ENCODE assay signal across 1 cellular context in the genomic region with DNA sequence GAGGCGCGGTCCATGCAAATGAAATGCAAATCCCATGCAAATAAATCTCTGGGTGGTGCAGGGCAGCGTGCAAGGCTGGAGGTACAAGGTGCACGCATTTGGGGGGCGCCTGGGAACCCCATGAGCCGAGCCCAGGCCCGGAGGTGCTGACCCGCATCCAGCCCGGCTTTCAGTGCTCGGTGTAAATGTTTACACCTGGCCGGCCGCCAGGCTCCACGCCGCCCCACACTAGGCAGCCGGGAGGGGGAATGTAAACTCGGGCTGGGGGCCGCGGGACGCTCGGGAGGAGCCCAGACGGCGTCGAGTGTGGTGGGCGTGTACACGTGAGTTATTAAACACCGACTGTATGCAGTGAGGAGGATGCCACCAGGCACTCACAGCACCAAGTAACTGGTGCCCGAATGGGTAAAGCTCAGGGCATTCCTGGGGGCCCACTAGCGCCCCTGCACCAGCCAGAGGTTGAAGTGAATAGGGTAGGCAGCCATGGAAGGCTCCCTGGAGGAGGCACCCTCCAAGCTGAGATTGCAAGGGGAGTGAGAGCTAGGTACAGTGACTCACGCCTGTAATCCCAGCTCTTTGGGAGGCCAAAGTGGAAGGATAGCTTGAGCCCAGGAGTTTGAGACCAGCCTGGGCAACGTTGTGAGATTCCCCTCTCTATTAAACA.
TF ChIP-seq lines count a peak whose summit lies in the region.

No MANE protein-coding gene starts in this region.

TF ChIP-seq in HepG2, 621 proteins besides CTCF, POLR2A, EP300 and RAD21 (continued from another document and continues in another):
- TF ChIP-seq SETDB1 (CRISPR knock-in tag; IDR thresholded peaks at IDR 0.05; ENCODE audit: borderline replicate concordance) (no peak), ZNF605 (CRISPR knock-in tag; IDR thresholded peaks at IDR 0.05) (peak; percentile 35; the same call in 1 of the 2 replicates), PCBP2 (optimal IDR thresholded peaks at IDR 0.05; ENCODE audit: low read depth, low read length, poor library complexity, severe bottlenecking) (no peak), ZFP1 (CRISPR knock-in tag; IDR thresholded peaks at IDR 0.05) (no peak), ZNF709 (CRISPR knock-in tag; IDR thresholded peaks at IDR 0.05) (no peak), FOXA3 (CRISPR knock-in tag; IDR thresholded peaks at IDR 0.05) (peak; percentile 54), ZNF569 (CRISPR knock-in tag; IDR thresholded peaks at IDR 0.05; ENCODE audit: borderline replicate concordance) (no peak), ZBTB3 (CRISPR knock-in tag; IDR thresholded peaks at IDR 0.05; ENCODE audit: borderline replicate concordance, low read depth) (no peak), ZNF383 (CRISPR knock-in tag; IDR thresholded peaks at IDR 0.05; ENCODE audit: borderline replicate concordance) (no peak), FOXJ3 (CRISPR knock-in tag; IDR thresholded peaks at IDR 0.05; ENCODE audit: borderline replicate concordance) (no peak; the same call in 1 of the 2 replicates), POLR2G (IDR thresholded peaks at IDR 0.05; ENCODE audit: low read depth, low read length) (0 out of 2 replicates have a peak, but pooled peaks have one; percentile 21), CHD4 (IDR thresholded peaks at IDR 0.05; ENCODE audit: borderline replicate concordance, low read length) (no peak), ZSCAN29 (CRISPR knock-in tag; conservative IDR thresholded peaks at IDR 0.05) (no peak), FOXA1 (IDR thresholded peaks at IDR 0.05) (no peak), FOXA1 (CRISPR knock-in tag; IDR thresholded peaks at IDR 0.05) (no peak; the same call in 1 of the 2 replicates), NR2F2 (IDR thresholded peaks at IDR 0.05; ENCODE audit: borderline replicate concordance, low read depth) (no peak), HDAC1 (CRISPR knock-in tag; IDR thresholded peaks at IDR 0.05) (peak; percentile 28; the same call in 1 of the 2 replicates), ZNF552 (CRISPR knock-in tag; IDR thresholded peaks at IDR 0.05; ENCODE audit: borderline replicate concordance) (no peak), XBP1 (CRISPR knock-in tag; IDR thresholded peaks at IDR 0.05) (no peak), KDM2A (CRISPR knock-in tag; IDR thresholded peaks at IDR 0.05; ENCODE audit: borderline replicate concordance, low read depth) (peak; percentile 66), LCORL (IDR thresholded peaks at IDR 0.05) (no peak), LCORL (CRISPR knock-in tag; IDR thresholded peaks at IDR 0.05) (peak; percentile 43; the same call in 1 of the 2 replicates), ZNF562 (CRISPR knock-in tag; IDR thresholded peaks at IDR 0.05; ENCODE audit: borderline replicate concordance) (no peak)
- TF ChIP-seq, protein P1, sequence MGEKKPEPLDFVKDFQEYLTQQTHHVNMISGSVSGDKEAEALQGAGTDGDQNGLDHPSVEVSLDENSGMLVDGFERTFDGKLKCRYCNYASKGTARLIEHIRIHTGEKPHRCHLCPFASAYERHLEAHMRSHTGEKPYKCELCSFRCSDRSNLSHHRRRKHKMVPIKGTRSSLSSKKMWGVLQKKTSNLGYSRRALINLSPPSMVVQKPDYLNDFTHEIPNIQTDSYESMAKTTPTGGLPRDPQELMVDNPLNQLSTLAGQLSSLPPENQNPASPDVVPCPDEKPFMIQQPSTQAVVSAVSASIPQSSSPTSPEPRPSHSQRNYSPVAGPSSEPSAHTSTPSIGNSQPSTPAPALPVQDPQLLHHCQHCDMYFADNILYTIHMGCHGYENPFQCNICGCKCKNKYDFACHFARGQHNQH (CRISPR knock-in tag; IDR thresholded peaks at IDR 0.05) = 0 out of 2 replicates have a peak, but pooled peaks have one; percentile 16
- TF ChIP-seq, protein P2, sequence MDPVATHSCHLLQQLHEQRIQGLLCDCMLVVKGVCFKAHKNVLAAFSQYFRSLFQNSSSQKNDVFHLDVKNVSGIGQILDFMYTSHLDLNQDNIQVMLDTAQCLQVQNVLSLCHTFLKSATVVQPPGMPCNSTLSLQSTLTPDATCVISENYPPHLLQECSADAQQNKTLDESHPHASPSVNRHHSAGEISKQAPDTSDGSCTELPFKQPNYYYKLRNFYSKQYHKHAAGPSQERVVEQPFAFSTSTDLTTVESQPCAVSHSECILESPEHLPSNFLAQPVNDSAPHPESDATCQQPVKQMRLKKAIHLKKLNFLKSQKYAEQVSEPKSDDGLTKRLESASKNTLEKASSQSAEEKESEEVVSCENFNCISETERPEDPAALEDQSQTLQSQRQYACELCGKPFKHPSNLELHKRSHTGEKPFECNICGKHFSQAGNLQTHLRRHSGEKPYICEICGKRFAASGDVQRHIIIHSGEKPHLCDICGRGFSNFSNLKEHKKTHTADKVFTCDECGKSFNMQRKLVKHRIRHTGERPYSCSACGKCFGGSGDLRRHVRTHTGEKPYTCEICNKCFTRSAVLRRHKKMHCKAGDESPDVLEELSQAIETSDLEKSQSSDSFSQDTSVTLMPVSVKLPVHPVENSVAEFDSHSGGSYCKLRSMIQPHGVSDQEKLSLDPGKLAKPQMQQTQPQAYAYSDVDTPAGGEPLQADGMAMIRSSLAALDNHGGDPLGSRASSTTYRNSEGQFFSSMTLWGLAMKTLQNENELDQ (CRISPR knock-in tag; IDR thresholded peaks at IDR 0.05; ENCODE audit: borderline replicate concordance) = no peak
- TF ChIP-seq, protein P3, sequence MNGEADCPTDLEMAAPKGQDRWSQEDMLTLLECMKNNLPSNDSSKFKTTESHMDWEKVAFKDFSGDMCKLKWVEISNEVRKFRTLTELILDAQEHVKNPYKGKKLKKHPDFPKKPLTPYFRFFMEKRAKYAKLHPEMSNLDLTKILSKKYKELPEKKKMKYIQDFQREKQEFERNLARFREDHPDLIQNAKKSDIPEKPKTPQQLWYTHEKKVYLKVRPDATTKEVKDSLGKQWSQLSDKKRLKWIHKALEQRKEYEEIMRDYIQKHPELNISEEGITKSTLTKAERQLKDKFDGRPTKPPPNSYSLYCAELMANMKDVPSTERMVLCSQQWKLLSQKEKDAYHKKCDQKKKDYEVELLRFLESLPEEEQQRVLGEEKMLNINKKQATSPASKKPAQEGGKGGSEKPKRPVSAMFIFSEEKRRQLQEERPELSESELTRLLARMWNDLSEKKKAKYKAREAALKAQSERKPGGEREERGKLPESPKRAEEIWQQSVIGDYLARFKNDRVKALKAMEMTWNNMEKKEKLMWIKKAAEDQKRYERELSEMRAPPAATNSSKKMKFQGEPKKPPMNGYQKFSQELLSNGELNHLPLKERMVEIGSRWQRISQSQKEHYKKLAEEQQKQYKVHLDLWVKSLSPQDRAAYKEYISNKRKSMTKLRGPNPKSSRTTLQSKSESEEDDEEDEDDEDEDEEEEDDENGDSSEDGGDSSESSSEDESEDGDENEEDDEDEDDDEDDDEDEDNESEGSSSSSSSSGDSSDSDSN (CRISPR knock-in tag; IDR thresholded peaks at IDR 0.05) = peak; percentile 32; the same call in 1 of the 2 replicates
- TF ChIP-seq, protein P4, sequence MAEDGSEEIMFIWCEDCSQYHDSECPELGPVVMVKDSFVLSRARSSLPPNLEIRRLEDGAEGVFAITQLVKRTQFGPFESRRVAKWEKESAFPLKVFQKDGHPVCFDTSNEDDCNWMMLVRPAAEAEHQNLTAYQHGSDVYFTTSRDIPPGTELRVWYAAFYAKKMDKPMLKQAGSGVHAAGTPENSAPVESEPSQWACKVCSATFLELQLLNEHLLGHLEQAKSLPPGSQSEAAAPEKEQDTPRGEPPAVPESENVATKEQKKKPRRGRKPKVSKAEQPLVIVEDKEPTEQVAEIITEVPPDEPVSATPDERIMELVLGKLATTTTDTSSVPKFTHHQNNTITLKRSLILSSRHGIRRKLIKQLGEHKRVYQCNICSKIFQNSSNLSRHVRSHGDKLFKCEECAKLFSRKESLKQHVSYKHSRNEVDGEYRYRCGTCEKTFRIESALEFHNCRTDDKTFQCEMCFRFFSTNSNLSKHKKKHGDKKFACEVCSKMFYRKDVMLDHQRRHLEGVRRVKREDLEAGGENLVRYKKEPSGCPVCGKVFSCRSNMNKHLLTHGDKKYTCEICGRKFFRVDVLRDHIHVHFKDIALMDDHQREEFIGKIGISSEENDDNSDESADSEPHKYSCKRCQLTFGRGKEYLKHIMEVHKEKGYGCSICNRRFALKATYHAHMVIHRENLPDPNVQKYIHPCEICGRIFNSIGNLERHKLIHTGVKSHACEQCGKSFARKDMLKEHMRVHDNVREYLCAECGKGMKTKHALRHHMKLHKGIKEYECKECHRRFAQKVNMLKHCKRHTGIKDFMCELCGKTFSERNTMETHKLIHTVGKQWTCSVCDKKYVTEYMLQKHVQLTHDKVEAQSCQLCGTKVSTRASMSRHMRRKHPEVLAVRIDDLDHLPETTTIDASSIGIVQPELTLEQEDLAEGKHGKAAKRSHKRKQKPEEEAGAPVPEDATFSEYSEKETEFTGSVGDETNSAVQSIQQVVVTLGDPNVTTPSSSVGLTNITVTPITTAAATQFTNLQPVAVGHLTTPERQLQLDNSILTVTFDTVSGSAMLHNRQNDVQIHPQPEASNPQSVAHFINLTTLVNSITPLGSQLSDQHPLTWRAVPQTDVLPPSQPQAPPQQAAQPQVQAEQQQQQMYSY (CRISPR knock-in tag; IDR thresholded peaks at IDR 0.05) = no peak
- TF ChIP-seq, protein P5, sequence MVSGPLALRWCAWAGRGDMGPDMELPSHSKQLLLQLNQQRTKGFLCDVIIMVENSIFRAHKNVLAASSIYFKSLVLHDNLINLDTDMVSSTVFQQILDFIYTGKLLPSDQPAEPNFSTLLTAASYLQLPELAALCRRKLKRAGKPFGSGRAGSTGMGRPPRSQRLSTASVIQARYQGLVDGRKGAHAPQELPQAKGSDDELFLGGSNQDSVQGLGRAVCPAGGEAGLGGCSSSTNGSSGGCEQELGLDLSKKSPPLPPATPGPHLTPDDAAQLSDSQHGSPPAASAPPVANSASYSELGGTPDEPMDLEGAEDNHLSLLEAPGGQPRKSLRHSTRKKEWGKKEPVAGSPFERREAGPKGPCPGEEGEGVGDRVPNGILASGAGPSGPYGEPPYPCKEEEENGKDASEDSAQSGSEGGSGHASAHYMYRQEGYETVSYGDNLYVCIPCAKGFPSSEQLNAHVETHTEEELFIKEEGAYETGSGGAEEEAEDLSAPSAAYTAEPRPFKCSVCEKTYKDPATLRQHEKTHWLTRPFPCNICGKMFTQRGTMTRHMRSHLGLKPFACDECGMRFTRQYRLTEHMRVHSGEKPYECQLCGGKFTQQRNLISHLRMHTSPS (CRISPR knock-in tag; IDR thresholded peaks at IDR 0.05; ENCODE audit: low read depth) = peak; percentile 39; the same call in 1 of the 2 replicates
- TF ChIP-seq, protein P6, sequence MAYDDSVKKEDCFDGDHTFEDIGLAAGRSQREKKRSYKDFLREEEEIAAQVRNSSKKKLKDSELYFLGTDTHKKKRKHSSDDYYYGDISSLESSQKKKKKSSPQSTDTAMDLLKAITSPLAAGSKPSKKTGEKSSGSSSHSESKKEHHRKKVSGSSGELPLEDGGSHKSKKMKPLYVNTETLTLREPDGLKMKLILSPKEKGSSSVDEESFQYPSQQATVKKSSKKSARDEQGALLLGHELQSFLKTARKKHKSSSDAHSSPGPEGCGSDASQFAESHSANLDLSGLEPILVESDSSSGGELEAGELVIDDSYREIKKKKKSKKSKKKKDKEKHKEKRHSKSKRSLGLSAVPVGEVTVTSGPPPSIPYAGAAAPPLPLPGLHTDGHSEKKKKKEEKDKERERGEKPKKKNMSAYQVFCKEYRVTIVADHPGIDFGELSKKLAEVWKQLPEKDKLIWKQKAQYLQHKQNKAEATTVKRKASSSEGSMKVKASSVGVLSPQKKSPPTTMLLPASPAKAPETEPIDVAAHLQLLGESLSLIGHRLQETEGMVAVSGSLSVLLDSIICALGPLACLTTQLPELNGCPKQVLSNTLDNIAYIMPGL (CRISPR knock-in tag; IDR thresholded peaks at IDR 0.05; ENCODE audit: borderline replicate concordance in 1 of 2, low read depth in 1 of 2) = no peak; a peak in 1 of 4 replicates
- TF ChIP-seq, protein P7, sequence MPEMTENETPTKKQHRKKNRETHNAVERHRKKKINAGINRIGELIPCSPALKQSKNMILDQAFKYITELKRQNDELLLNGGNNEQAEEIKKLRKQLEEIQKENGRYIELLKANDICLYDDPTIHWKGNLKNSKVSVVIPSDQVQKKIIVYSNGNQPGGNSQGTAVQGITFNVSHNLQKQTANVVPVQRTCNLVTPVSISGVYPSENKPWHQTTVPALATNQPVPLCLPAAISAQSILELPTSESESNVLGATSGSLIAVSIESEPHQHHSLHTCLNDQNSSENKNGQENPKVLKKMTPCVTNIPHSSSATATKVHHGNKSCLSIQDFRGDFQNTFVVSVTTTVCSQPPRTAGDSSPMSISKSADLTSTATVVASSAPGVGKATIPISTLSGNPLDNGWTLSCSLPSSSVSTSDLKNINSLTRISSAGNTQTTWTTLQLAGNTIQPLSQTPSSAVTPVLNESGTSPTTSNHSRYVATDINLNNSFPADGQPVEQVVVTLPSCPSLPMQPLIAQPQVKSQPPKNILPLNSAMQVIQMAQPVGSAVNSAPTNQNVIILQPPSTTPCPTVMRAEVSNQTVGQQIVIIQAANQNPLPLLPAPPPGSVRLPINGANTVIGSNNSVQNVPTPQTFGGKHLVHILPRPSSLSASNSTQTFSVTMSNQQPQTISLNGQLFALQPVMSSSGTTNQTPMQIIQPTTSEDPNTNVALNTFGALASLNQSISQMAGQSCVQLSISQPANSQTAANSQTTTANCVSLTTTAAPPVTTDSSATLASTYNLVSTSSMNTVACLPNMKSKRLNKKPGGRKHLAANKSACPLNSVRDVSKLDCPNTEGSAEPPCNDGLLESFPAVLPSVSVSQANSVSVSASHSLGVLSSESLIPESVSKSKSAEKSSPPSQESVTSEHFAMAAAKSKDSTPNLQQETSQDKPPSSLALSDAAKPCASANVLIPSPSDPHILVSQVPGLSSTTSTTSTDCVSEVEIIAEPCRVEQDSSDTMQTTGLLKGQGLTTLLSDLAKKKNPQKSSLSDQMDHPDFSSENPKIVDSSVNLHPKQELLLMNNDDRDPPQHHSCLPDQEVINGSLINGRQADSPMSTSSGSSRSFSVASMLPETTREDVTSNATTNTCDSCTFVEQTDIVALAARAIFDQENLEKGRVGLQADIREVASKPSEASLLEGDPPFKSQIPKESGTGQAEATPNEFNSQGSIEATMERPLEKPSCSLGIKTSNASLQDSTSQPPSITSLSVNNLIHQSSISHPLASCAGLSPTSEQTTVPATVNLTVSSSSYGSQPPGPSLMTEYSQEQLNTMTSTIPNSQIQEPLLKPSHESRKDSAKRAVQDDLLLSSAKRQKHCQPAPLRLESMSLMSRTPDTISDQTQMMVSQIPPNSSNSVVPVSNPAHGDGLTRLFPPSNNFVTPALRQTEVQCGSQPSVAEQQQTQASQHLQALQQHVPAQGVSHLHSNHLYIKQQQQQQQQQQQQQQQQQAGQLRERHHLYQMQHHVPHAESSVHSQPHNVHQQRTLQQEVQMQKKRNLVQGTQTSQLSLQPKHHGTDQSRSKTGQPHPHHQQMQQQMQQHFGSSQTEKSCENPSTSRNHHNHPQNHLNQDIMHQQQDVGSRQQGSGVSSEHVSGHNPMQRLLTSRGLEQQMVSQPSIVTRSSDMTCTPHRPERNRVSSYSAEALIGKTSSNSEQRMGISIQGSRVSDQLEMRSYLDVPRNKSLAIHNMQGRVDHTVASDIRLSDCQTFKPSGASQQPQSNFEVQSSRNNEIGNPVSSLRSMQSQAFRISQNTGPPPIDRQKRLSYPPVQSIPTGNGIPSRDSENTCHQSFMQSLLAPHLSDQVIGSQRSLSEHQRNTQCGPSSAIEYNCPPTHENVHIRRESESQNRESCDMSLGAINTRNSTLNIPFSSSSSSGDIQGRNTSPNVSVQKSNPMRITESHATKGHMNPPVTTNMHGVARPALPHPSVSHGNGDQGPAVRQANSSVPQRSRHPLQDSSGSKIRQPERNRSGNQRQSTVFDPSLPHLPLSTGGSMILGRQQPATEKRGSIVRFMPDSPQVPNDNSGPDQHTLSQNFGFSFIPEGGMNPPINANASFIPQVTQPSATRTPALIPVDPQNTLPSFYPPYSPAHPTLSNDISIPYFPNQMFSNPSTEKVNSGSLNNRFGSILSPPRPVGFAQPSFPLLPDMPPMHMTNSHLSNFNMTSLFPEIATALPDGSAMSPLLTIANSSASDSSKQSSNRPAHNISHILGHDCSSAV (CRISPR knock-in tag; IDR thresholded peaks at IDR 0.05; ENCODE audit: borderline replicate concordance) = no peak
